ENCODE assay signal across 13 cellular contexts in the genomic region with DNA sequence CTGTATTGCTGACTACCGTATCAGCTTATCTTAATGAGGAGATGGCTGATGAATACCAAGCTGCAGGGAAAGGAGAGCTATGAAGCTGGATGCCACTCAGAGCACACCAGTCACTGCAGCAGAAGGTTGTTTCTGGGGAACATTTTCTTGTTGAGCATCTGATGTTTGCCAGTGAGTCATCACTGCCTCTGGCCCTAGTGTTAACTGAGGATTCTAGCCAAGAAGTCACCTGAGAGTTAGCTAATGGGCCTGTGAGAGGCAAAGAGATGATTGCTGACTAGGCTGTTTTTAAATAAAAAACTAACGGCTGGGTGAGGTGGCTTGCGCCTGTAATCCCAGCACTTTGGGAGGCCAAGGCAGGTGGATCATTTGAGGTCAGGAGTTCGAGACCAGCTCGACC. TPM values are rescaled to one million over a fixed set of nuclear protein-coding genes. Genes with fewer than 3 reads are reported as not detected.
A peak's percentile ranks its signal among the peaks of the same experiment; 100 is the strongest.
DNase-seq lines count a peak whose midpoint lies in the region; ATAC-seq and TF ChIP-seq lines count a peak whose summit lies in the region.
"Had no signal": no experiment of that assay in that cellular context is flagged by ENCODE, and none has a peak within 500 bp of the region (broad histone marks: within the 10 kb centered on the region; RNA-seq: fewer than 3 reads in every experiment).

No MANE protein-coding gene starts in this region.

- no peak overlapping the region for H3K4me3 Mint-ChIP-seq in osteocyte (ENCODE audit: unreplicated experiment)
- H3K4me3 Mint-ChIP-seq: T-helper 2 cell treated with Interferon-gamma antibody and Interleukin-4, amounts not matched to agents 5 μg/mL and 100 μg/mL, for 36 hours had no signal

- no peak for ATAC-seq in HG03469 (IDR thresholded peaks at IDR 0.05; ENCODE audit: unreplicated experiment)

- no peaks in the 10 kb centered on the region for H3K27me3 Mint-ChIP-seq in osteocyte (ENCODE audit: unreplicated experiment)

- H3K4me1 Mint-ChIP-seq in osteocyte (ENCODE audit: unreplicated experiment): peaks cover 2% of the 10 kb centered on the region

- no peak overlapping the region for H3K27ac Mint-ChIP-seq in osteocyte (ENCODE audit: unreplicated experiment)
- H3K27ac Mint-ChIP-seq: T-helper 2 cell treated with Interferon-gamma antibody and Interleukin-4, amounts not matched to agents 5 μg/mL and 100 μg/mL, for 36 hours had no signal

- in situ Hi-C loops in GM13976 (cut with MboI; ENCODE audit: low sequenced_read_pairs, unreplicated experiment): no loop called here

- TF ChIP-seq CTCF in osteocyte (IDR thresholded peaks at IDR 0.05) (no peak), GM13976 (IDR thresholded peaks at IDR 0.05; ENCODE audit: borderline replicate concordance, control extremely low read depth, extremely low read depth, insufficient read depth, missing control alignments) (no peak)

- DNase-seq in ELR (ENCODE audit: low read depth) (peak; percentile 62), NCI-H226 (peak; percentile 67), epithelial cell of prostate (ENCODE audit: low read depth, low spot score) (peak; percentile 66), myocyte (ENCODE audit: low read depth) (peak; percentile 33), osteocyte (ENCODE audit: extremely low spot score, unreplicated experiment) (no peak), COR-L47 (lab: John Stamatoyannopoulos, UW) (no peak), GM13976 (ENCODE audit: low spot score) (no peak)
- DNase-seq: amygdala, left ventricle myocardium inferior, ovary, substantia nigra had no signal

- no peaks in the 10 kb centered on the region for H3K9me3 Mint-ChIP-seq in osteocyte (ENCODE audit: unreplicated experiment)
- H3K9me3 Mint-ChIP-seq: T-helper 2 cell treated with Interferon-gamma antibody and Interleukin-4, amounts not matched to agents 5 μg/mL and 100 μg/mL, for 36 hours had no signal

- no peak overlapping the region for H3K27ac ChIP-seq in epithelial cell of prostate
- H3K27ac ChIP-seq: left ventricle myocardium inferior, ovary had no signal

- peaks cover 2% of the 10 kb centered on the region for H3K36me3 Mint-ChIP-seq in osteocyte (ENCODE audit: unreplicated experiment)

RNA-seq across cellular contexts. Expression of a gene that starts 37.9 kb away (rescaled TPM):
- total RNA-seq in myocyte: 2.0 and 7.6 TPM in 2 replicates
- 0.83 TPM for polyA plus RNA-seq in myocyte (2012)
- 6.1 and 7.1 TPM in 2 replicates for total RNA-seq in osteocyte

Comparison
In these comparisons a context has a peak if more than half of its experiments do, and no peak if none do; other contexts are left out.
1. DNase-seq: peak in ELR (single experiment), NCI-H226 (single experiment), epithelial cell of prostate (single experiment) and myocyte (single experiment); none in osteocyte (single experiment), COR-L47 (single experiment) and GM13976 (single experiment).